ENCODE assay signal across 8 cellular contexts in the genomic region with DNA sequence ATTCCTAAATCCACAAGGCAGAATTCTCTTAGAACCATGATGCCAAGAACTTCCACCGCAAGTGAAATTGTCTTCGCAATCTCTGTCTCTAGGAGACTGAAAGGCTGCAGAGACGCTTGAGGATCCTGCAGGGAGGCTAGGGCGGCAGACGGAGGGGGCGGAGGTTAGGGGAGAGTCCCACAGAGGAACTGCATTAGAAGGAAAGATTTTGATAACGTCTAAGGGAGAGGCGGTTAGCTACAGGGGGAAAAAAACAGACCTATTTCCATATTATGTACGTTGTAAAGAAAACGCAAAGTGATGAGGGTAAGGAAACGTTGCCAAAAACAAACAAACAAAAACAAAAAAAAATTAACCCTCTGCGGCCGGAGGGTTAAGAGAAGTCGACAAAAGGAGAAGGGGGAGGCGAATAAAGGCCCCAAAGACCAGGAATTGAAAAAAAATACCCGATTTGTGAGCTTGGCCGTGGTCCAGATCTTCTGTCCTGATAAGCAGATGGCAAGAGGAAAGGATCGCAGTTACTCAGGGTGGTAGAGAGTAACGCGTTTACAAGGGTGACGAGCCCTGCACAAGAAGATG. TPM values are rescaled to one million over a fixed set of nuclear protein-coding genes. Genes with fewer than 3 reads are reported as not detected.
DNase-seq lines count a peak whose midpoint lies in the region; ATAC-seq, FAIRE-seq and TF ChIP-seq lines count a peak whose summit lies in the region.

No MANE protein-coding gene starts in this region.

- H3K4me1 ChIP-seq in endothelial cell of umbilical vein (ENCODE audit: control insufficient read depth, extremely low read depth, insufficient read depth, low read length) (peaks cover 33% of the 10 kb centered on the region), mononuclear cell (ENCODE audit: insufficient read depth, low read length) (peaks cover 40% of the 10 kb centered on the region)

- TF ChIP-seq CTCF in AG10803 (conservative IDR thresholded peaks at IDR 0.05; ENCODE audit: low read length) (no peak), endothelial cell of umbilical vein (IDR thresholded peaks at IDR 0.05; ENCODE audit: extremely low read depth in 1 of 2, insufficient read depth in 1 of 2, low read depth in 1 of 2, low read length in 2 of 2) (no peak)

- no peaks in the 10 kb centered on the region for H3K36me3 ChIP-seq in endothelial cell of umbilical vein (ENCODE audit: control insufficient read depth in 2 of 2, extremely low read depth in 1 of 2, insufficient read depth in 2 of 2, low read length in 2 of 2)

- peak overlapping the region; percentile 99 for H3K4me2 ChIP-seq in endothelial cell of umbilical vein (ENCODE audit: insufficient read depth, low read length)

- H3K27ac ChIP-seq in endothelial cell of umbilical vein (ENCODE audit: insufficient read depth, low read depth, low read length): peak overlapping the region; percentile 54

- H4K20me1 ChIP-seq in endothelial cell of umbilical vein (replicated peaks; ENCODE audit: control insufficient read depth, extremely low read depth, insufficient read depth, low read length): peaks cover 3% of the 10 kb centered on the region

- peak; percentile 24 for ATAC-seq in GM18868 (IDR thresholded peaks at IDR 0.05; ENCODE audit: unreplicated experiment)
- peak; percentile 19 for ATAC-seq in HG03108 (IDR thresholded peaks at IDR 0.05; ENCODE audit: unreplicated experiment)

- dilution Hi-C loops in endothelial cell of umbilical vein (cut with MboI; ENCODE audit: extremely low pct_ligation_motif_present, low sequenced_read_pairs): no loop called here

- CTCF ChIA-PET in endothelial cell of umbilical vein (lab: Charles Lee): interaction anchor here (1.0 to 3.5 kb wide), 3 partner anchors 47 to 292 kb away, joined by 3 to 22 read pairs (median 5); a partner anchor contains a TSS

- H3K79me2 ChIP-seq in endothelial cell of umbilical vein (ENCODE audit: control insufficient read depth, insufficient read depth, low read length): peaks cover 71% of the 10 kb centered on the region

- H3K27me3 ChIP-seq in endothelial cell of umbilical vein (ENCODE audit: control insufficient read depth in 2 of 2, insufficient read depth in 2 of 2, low read length in 2 of 2) (no peaks in the 10 kb centered on the region), mononuclear cell (ENCODE audit: insufficient read depth, low read length) (no peaks in the 10 kb centered on the region)

- peak overlapping the region; percentile 65 for H3K9ac ChIP-seq in endothelial cell of umbilical vein (replicated peaks; ENCODE audit: extremely low read depth, insufficient read depth, low read length)

- H3K4me3 ChIP-seq in AG10803 (ENCODE audit: low read length) (peak overlapping the region; percentile 97), endothelial cell of umbilical vein (replicated peaks in 1 of 3; ENCODE audit: insufficient read depth in 1 of 3, low read depth in 1 of 3, low read length in 3 of 3) (peak overlapping the region; percentile 45 to 83 (median 71)), mononuclear cell (ENCODE audit: low read length) (peak overlapping the region; percentile 69)

- BruUV-seq in endothelial cell of umbilical vein (replicated peaks; lab: Mats Ljungman, UMichigan): TSS peak; percentile 63

- peak; percentile 70 for DNase-seq in AG10803 (ENCODE audit: low read depth)
- peak; percentile 57 to 72 for DNase-seq in NCI-H526 (lab: John Stamatoyannopoulos, UW)
- DNase-seq in activated CD8-positive, alpha-beta memory T cell treated with anti-CD3 and anti-CD28 coated beads for 48 hours (ENCODE audit: low read depth in 2 of 3, low spot score in 2 of 3): peak; percentile 4 to 30 (median 11)
- peak; percentile 59 for DNase-seq in endothelial cell of umbilical vein (ENCODE audit: low read depth, low spot score)
- peak; percentile 22 to 28 for DNase-seq in stimulated activated CD8-positive, alpha-beta memory T cell treated with anti-CD3 and anti-CD28 coated beads, Interleukin-4, amount 100 ng/mL, for 4 hours (ENCODE audit: low read depth in 2 of 2, low spot score in 1 of 2)

- no peaks in the 10 kb centered on the region for H3K9me3 ChIP-seq in endothelial cell of umbilical vein (replicated peaks; ENCODE audit: control insufficient read depth, insufficient read depth, low read length)
- H3K9me3 ChIP-seq in mononuclear cell (ENCODE audit: low read depth, low read length): peaks cover 6% of the 10 kb centered on the region

- FAIRE-seq in endothelial cell of umbilical vein (lab: Jason Lieb, UNC): peak; percentile 77

- intact Hi-C loops in endothelial cell of umbilical vein (cut with micrococcal nuclease): loop anchor here (1.0 to 5.0 kb wide), 3 partner anchors 49 to 292 kb away; a partner anchor contains a TSS

- POLR2A ChIA-PET in endothelial cell of umbilical vein (lab: Charles Lee): interaction anchor here (0.7 to 1.1 kb wide), 3 partner anchors 63 to 292 kb away, joined by 3 to 7 read pairs (median 3); a partner anchor contains a TSS

- TF ChIP-seq POLR2A in endothelial cell of umbilical vein (IDR thresholded peaks at IDR 0.05; ENCODE audit: low read depth, low read length): no peak

- no peaks in the 10 kb centered on the region for H3K9me1 ChIP-seq in endothelial cell of umbilical vein (replicated peaks; ENCODE audit: control insufficient read depth, extremely low read depth, insufficient read depth, low read length)

- H2AFZ ChIP-seq in endothelial cell of umbilical vein (ENCODE audit: low read depth, low read length): peak overlapping the region; percentile 76

TF ChIP-seq in endothelial cell of umbilical vein, 7 proteins besides CTCF, POLR2A, EP300 and RAD21:
- TF ChIP-seq, protein P1, sequence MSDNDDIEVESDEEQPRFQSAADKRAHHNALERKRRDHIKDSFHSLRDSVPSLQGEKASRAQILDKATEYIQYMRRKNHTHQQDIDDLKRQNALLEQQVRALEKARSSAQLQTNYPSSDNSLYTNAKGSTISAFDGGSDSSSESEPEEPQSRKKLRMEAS (IDR thresholded peaks at IDR 0.05; ENCODE audit: insufficient read depth, insufficient read length): no peak
- TF ChIP-seq GATA2 (IDR thresholded peaks at IDR 0.05; ENCODE audit: insufficient read depth, insufficient read length, low read depth, low read length) (peak; percentile 55), EZH2 (IDR thresholded peaks at IDR 0.05; ENCODE audit: borderline replicate concordance, low read depth, low read length, severe bottlenecking) (no peak), JUN (IDR thresholded peaks at IDR 0.05; ENCODE audit: borderline replicate concordance, insufficient read depth, insufficient read length, low read depth) (no peak), FOS (IDR thresholded peaks at IDR 0.05; ENCODE audit: borderline replicate concordance, insufficient read depth, low read length) (no peak), POLR2AphosphoS5 (IDR thresholded peaks at IDR 0.05; ENCODE audit: insufficient read depth, low read depth, low read length) (no peak)

RNA-seq across cellular contexts. Expression of a gene that starts 0.5 kb away (rescaled TPM):
- 7.3 and 8.4 TPM in 2 replicates for total RNA-seq in endothelial cell of umbilical vein
- 2.9 and 3.3 TPM in 2 replicates for polyA plus RNA-seq in endothelial cell of umbilical vein
- polyA plus RNA-seq in endothelial cell of umbilical vein (2011; cell fraction: cytosol; rRNA removed): 2.2 and 2.3 TPM in 2 replicates
- polyA plus RNA-seq in endothelial cell of umbilical vein (2011; cell fraction: nucleus; rRNA removed): 4.2 and 5.8 TPM in 2 replicates
- 4.3 and 4.7 TPM in 2 replicates for polyA plus RNA-seq in endothelial cell of umbilical vein (2012)
- polyA minus RNA-seq in endothelial cell of umbilical vein: 17.2 and 18.1 TPM in 2 replicates
- 3.2 TPM for polyA minus RNA-seq in endothelial cell of umbilical vein (2011; cell fraction: cytosol; rRNA and poly(A)+ RNA removed)
- polyA minus RNA-seq in endothelial cell of umbilical vein (2011; cell fraction: nucleus; rRNA and poly(A)+ RNA removed): 19.5 and 19.7 TPM in 2 replicates
- total RNA-seq in mononuclear cell: 49.1 TPM

RNA-seq across cellular contexts. Expression of a gene that starts 0.8 kb away (rescaled TPM):
- 13.3 and 13.8 TPM in 2 replicates for total RNA-seq in endothelial cell of umbilical vein
- 3.2 and 4.2 TPM in 2 replicates for polyA plus RNA-seq in endothelial cell of umbilical vein
- 4.6 and 5.0 TPM in 2 replicates for polyA plus RNA-seq in endothelial cell of umbilical vein (2011; cell fraction: cytosol; rRNA removed)
- 13.1 and 16.1 TPM in 2 replicates for polyA plus RNA-seq in endothelial cell of umbilical vein (2011; cell fraction: nucleus; rRNA removed)
- polyA plus RNA-seq in endothelial cell of umbilical vein (2012): 6.4 and 9.2 TPM in 2 replicates
- 19.7 and 26.3 TPM in 2 replicates for polyA minus RNA-seq in endothelial cell of umbilical vein
- polyA minus RNA-seq in endothelial cell of umbilical vein (2011; cell fraction: cytosol; rRNA and poly(A)+ RNA removed): 7.0 TPM
- 37.8 and 54.0 TPM in 2 replicates for polyA minus RNA-seq in endothelial cell of umbilical vein (2011; cell fraction: nucleus; rRNA and poly(A)+ RNA removed)
- total RNA-seq in mononuclear cell: 19.1 TPM

Comparison
In these comparisons a context has a peak if more than half of its experiments do, and no peak if none do; other contexts are left out.
1. Peak in every context shown above with its lines: DNase-seq, ATAC-seq, H3K4me3 ChIP-seq and H3K27ac ChIP-seq.
2. DNase-seq: peak in every context shown above with its lines; median percentile 70 in AG10803; 64 in NCI-H526; 59 in endothelial cell of umbilical vein; 25 in stimulated activated CD8-positive, alpha-beta memory T cell treated with anti-CD3 and anti-CD28 coated beads, Interleukin-4, amount 100 ng/mL, for 4 hours; 11 in activated CD8-positive, alpha-beta memory T cell treated with anti-CD3 and anti-CD28 coated beads for 48 hours.